8 cellular contexts compared by ENCODE assay signal in the genomic region with DNA sequence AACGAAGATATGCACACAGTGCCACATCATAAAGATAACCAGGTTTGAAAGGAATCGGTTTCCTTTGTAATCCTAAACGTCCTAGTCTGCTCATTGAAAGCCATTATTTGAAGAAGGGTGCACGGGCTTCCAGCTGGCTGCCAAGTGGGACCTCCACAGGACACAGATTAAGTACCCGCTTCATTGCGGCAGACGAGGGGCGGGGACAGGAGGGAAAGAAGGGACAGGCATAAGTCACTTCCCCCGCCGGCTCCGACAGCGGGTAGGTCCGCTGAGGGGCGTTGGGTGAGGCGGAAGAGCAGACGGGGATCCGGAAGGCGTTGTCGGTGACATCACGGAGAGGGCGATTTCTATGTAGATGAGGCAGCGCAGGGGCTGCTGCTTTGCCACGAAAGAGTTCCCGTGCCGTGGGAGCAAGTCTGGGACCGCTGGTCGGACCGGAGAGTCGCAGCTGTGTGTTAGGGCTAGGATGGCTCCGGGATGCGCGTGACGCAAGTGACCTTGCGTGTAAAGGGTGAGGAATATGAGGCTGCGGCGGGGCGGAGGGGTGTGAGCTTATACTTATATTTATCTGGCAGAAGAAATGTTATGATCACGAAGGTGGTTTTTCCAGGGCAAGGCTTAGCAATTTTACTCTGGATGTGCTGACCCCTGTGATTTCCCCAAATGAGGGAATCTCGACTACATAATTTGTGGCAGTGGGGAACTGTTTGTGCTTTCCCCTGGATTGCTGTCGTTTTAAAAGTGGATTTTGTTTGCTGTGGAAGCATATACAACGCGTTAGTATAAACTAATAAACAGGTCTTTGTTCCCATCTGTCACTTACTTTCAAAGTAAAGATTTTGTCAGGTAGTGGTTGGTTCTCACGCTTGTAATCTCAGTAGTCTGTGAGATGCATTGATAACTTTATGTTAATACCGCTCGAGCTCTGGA.
DNase-seq lines count a peak whose midpoint lies in the region; ATAC-seq, FAIRE-seq and TF ChIP-seq lines count a peak whose summit lies in the region.
"Not testable (repeated sequence)": the region's sequence is repeated elsewhere in the genome, so short reads cannot be mapped to it uniquely, and the experiment has no call there.

No MANE protein-coding gene starts in this region.

- peak; percentile 99 for TF ChIP-seq POLR2A in GM12891 (IDR thresholded peaks at IDR 0.05; ENCODE audit: low read depth, low read length)

- not testable (repeated sequence) for DNase-seq in GM12891 (ENCODE audit: insufficient read length, low spot score)
- DNase-seq in NCI-H1417 (lab: John Stamatoyannopoulos, UW) (peak; percentile 79 to 88 (median 84)), ascending aorta (ENCODE audit: low spot score in 2 of 2) (peak; percentile 70 to 93), right cardiac atrium (peak; percentile 88 to 94 (median 94)), trophoblast cell (peak; percentile 63 to 77)

- peak overlapping the region; percentile 88 for H3K14ac ChIP-seq in trophoblast cell (ENCODE audit: low read length)

- peak overlapping the region; percentile 88 for H2AFZ ChIP-seq in trophoblast cell (ENCODE audit: insufficient read depth, low read length, poor library complexity)

- H3K23ac ChIP-seq in trophoblast cell (ENCODE audit: low read length), result not testable (repeated sequence)

- H3K4me3 ChIP-seq in ascending aorta (peak overlapping the region; percentile 68 to 76), right cardiac atrium (ENCODE audit: low read length) (peak overlapping the region; percentile 76), trophoblast cell (ENCODE audit: low read depth, low read length) (peak overlapping the region; percentile 84)

- intact Hi-C loops in ascending aorta (cut with DNase I); right cardiac atrium (cut with DNase I): not testable (repeated sequence)

- FAIRE-seq in GM12891 (lab: Jason Lieb, UNC) (peak; percentile 93), TTC549 (lab: Jason Lieb, UNC) (peak; percentile 53)

- H2AK5ac ChIP-seq in trophoblast cell (ENCODE audit: low read length), result not testable (repeated sequence)

- H4K12ac ChIP-seq in trophoblast cell (ENCODE audit: low read depth, low read length), result peak overlapping the region; percentile 77

- H3K18ac ChIP-seq in trophoblast cell (ENCODE audit: low read length), result peak overlapping the region; percentile 47

- H3K4ac ChIP-seq in trophoblast cell (ENCODE audit: low read depth, low read length), result not testable (repeated sequence)

- peak overlapping the region; percentile 96 for H3K4me2 ChIP-seq in trophoblast cell (ENCODE audit: low read length)

- not testable (repeated sequence) for TF ChIP-seq CTCF in ascending aorta (IDR thresholded peaks at IDR 0.05)

- peak overlapping the region; percentile 88 for H3K9ac ChIP-seq in trophoblast cell (ENCODE audit: low read length)

- WGBS in right cardiac atrium, result 2% methylated on average over 45 of the region's 45 CpGs
- no CpG with 5 or more reads among the region's 45 CpGs for WGBS in trophoblast cell (ENCODE audit: extremely low coverage, insufficient coverage, insufficient read length)

- not testable (repeated sequence) for H3K36me3 ChIP-seq in ascending aorta; trophoblast cell (ENCODE audit: control insufficient read depth in 1 of 2, insufficient read depth in 2 of 2, low read length in 2 of 2)

- peak overlapping the region; percentile 52 for H2BK5ac ChIP-seq in trophoblast cell (ENCODE audit: low read depth, low read length, poor library complexity)

- peak overlapping the region; percentile 26 for H2BK120ac ChIP-seq in trophoblast cell (ENCODE audit: insufficient read depth, low read length, poor library complexity)

- not testable (repeated sequence) for H3K79me1 ChIP-seq in trophoblast cell (ENCODE audit: low read length)

- H3K27me3 ChIP-seq in ascending aorta; right cardiac atrium (ENCODE audit: control insufficient read depth, insufficient read depth); trophoblast cell (ENCODE audit: insufficient read depth, low read length): not testable (repeated sequence)

- H3K9me3 ChIP-seq in ascending aorta; right cardiac atrium (ENCODE audit: control insufficient read depth, low read length); trophoblast cell (ENCODE audit: insufficient read depth, low read depth, low read length): not testable (repeated sequence)

- H3K27ac ChIP-seq in ascending aorta (peak overlapping the region; percentile 32 to 69), right cardiac atrium (ENCODE audit: low read length) (peak overlapping the region; percentile 51), trophoblast cell (ENCODE audit: low read depth, low read length) (peak overlapping the region; percentile 52), temporal lobe (ENCODE audit: low read depth, low read length) (peak overlapping the region; percentile 5)

- H4K8ac ChIP-seq in trophoblast cell (ENCODE audit: low read depth, low read length), result peak overlapping the region; percentile 77

- H3K4me1 ChIP-seq in ascending aorta; right cardiac atrium (ENCODE audit: control insufficient read depth, insufficient read depth, low read length); trophoblast cell (ENCODE audit: control insufficient read depth in 1 of 2, insufficient read depth in 2 of 2, low read length in 2 of 2): not testable (repeated sequence)

- H3K79me2 ChIP-seq in trophoblast cell (ENCODE audit: control insufficient read depth, insufficient read depth, low read length, poor library complexity), result not testable (repeated sequence)

- not testable (repeated sequence) for H2BK12ac ChIP-seq in trophoblast cell (ENCODE audit: low read length)

- H4K91ac ChIP-seq in trophoblast cell (ENCODE audit: low read depth, low read length), result peak overlapping the region; percentile 79

- peak; percentile 90 for ATAC-seq in HG02588 (IDR thresholded peaks at IDR 0.05; ENCODE audit: unreplicated experiment)
- peak; percentile 97 to 99 for ATAC-seq in right cardiac atrium

TF ChIP-seq in GM12891, 5 proteins besides CTCF, POLR2A, EP300 and RAD21:
- TF ChIP-seq POU2F2 (IDR thresholded peaks at IDR 0.05; ENCODE audit: low read depth, low read length) (peak; percentile 99), TAF1 (IDR thresholded peaks at IDR 0.05; ENCODE audit: low read depth, low read length) (peak; percentile 77), POLR2AphosphoS5 (IDR thresholded peaks at IDR 0.05; ENCODE audit: low read depth, low read length) (peak; percentile 100), PAX5 (IDR thresholded peaks at IDR 0.05; ENCODE audit: insufficient read depth, low read length, severe bottlenecking) (peak; percentile 15), SPI1 (IDR thresholded peaks at IDR 0.05; ENCODE audit: low read depth, low read length) (peak; percentile 45; the same call in 1 of the 2 replicates)
